ENCODE assay signal across 18 cellular contexts in genomic region chr14:67574806-67575205, GRCh38. TPM values are rescaled to one million over a fixed set of nuclear protein-coding genes. Genes with fewer than 3 reads are reported as not detected.
DNase-seq lines count a peak whose midpoint lies in the region; ATAC-seq and TF ChIP-seq lines count a peak whose summit lies in the region.
"Had no signal": no experiment of that assay in that cellular context is flagged by ENCODE, and none has a peak within 500 bp of the region (broad histone marks: within the 10 kb centered on the region; RNA-seq: fewer than 3 reads in every experiment).

No MANE protein-coding gene starts in this region.

- no peaks in the 10 kb centered on the region for H3K36me3 Mint-ChIP-seq in chondrocyte (ENCODE audit: low read depth)
- H3K36me3 Mint-ChIP-seq: IgD-negative memory B cell had no signal

- TF ChIP-seq CTCF in chondrocyte (IDR thresholded peaks at IDR 0.05) (no peak), upper lobe of right lung (IDR thresholded peaks at IDR 0.05) (no peak), ovary (IDR thresholded peaks at IDR 0.05) (no peak)

- H3K9me3 ChIP-seq in upper lobe of right lung: no peaks in the 10 kb centered on the region
- H3K9me3 ChIP-seq in ovary: no peaks in the 10 kb centered on the region
- H3K9me3 ChIP-seq: BE2C had no signal

- H3K4me3 ChIP-seq in upper lobe of right lung (no peak overlapping the region), ovary (no peak overlapping the region)

- ATAC-seq in upper lobe of right lung (no peak), HG02759 (IDR thresholded peaks at IDR 0.05; ENCODE audit: unreplicated experiment) (no peak)
- ATAC-seq: HCT116 had no signal

- H3K36me3 ChIP-seq in upper lobe of right lung: no peaks in the 10 kb centered on the region
- no peaks in the 10 kb centered on the region for H3K36me3 ChIP-seq in ovary
- H3K36me3 ChIP-seq: BE2C had no signal

- no peaks in the 10 kb centered on the region for H3K4me1 Mint-ChIP-seq in chondrocyte (ENCODE audit: low read depth)

- H3K27ac ChIP-seq in upper lobe of right lung (no peak overlapping the region), ovary (no peak overlapping the region)

- H3K9me3 Mint-ChIP-seq in chondrocyte (ENCODE audit: low read depth): no peaks in the 10 kb centered on the region
- H3K9me3 Mint-ChIP-seq: CD4-positive, alpha-beta T cell; HFFc6; IgD-negative memory B cell had no signal

- H3K27me3 Mint-ChIP-seq in chondrocyte (ENCODE audit: low read depth): peaks cover 5% of the 10 kb centered on the region
- H3K27me3 Mint-ChIP-seq: CD4-positive, alpha-beta T cell had no signal

- intact Hi-C loops in posterior vena cava (cut with DNase I): loop anchor here in 1 of 2 donors (5.0 kb wide), 2 partner anchors 48 to 148 kb away; no protein-coding TSS in a partner anchor
- intact Hi-C loops in upper lobe of right lung (cut with DNase I): loop anchor here (5.0 kb wide), 1 partner anchor 148 kb away; no protein-coding TSS in a partner anchor
- intact Hi-C loops in ovary (cut with DNase I): loop anchor here in 3 of 4 donors (5.0 to 10.0 kb wide), 3 partner anchors 130 to 150 kb away; partner anchors contain the start of gene RDH12 (in 1 of the 3)

- no peak overlapping the region for H3K4me3 Mint-ChIP-seq in chondrocyte (ENCODE audit: unreplicated experiment)
- H3K4me3 Mint-ChIP-seq: CD4-positive, alpha-beta T cell; HFFc6; IgD-negative memory B cell had no signal

- no peak for TF ChIP-seq EP300 in ovary (IDR thresholded peaks at IDR 0.05)

- no peak overlapping the region for H3K27ac Mint-ChIP-seq in chondrocyte (ENCODE audit: unreplicated experiment)
- H3K27ac Mint-ChIP-seq: CD4-positive, alpha-beta T cell; HFFc6; IgD-negative memory B cell had no signal

- H3K27me3 ChIP-seq in upper lobe of right lung (no peaks in the 10 kb centered on the region), ovary (no peaks in the 10 kb centered on the region)
- H3K27me3 ChIP-seq: BE2C had no signal

- 82 to 87% (median 86%) methylated on average over 7 of the region's 7 CpGs for WGBS in ovary, 3 donors

- no peaks in the 10 kb centered on the region for H3K4me1 ChIP-seq in upper lobe of right lung
- no peaks in the 10 kb centered on the region for H3K4me1 ChIP-seq in ovary (ENCODE audit: insufficient read depth)
- H3K4me1 ChIP-seq: BE2C had no signal

- DNase-seq in CD1c-positive myeloid dendritic cell (ENCODE audit: extremely low spot score): peak; percentile 15
- DNase-seq in chondrocyte (ENCODE audit: low spot score): peak; percentile 7
- peak; percentile 47 for DNase-seq in posterior vena cava (ENCODE audit: low spot score)
- peak; percentile 21 for DNase-seq in upper lobe of right lung
- DNase-seq in HuH-7.5 (ENCODE audit: low spot score): no peak
- DNase-seq in ovary: no peak
- DNase-seq: BE2C; C1 segment of cervical spinal cord; CD4-positive, alpha-beta T cell; DMS153; DMS79; GDM1; GOT3; H7; HFFc6 had no signal

- no peak for TF ChIP-seq POLR2A in ovary (IDR thresholded peaks at IDR 0.05)

RNA-seq across cellular contexts. Expression of gene PIGH, which starts 25.3 kb away (rescaled TPM):
- total RNA-seq in chondrocyte (16.3 to 19.0 TPM (median 16.9 TPM) in 3 replicates), posterior vena cava (10 to 100 TPM; 15.4 to 17.3 TPM), upper lobe of right lung (24.2 TPM), ovary (10 to 100 TPM; 21.9 to 32.5 (median 30.2) TPM)
- 10 to 100 TPM; 24.4 to 35.2 TPM for polyA plus RNA-seq in ovary

RNA-seq across cellular contexts. Expression of gene PLEKHH1, which starts 41.7 kb away (rescaled TPM):
- total RNA-seq in chondrocyte (0.65 to 2.8 TPM (median 1.1 TPM) in 3 replicates), posterior vena cava (1 to 10 TPM; 1.4 to 1.8 TPM), upper lobe of right lung (2.3 TPM), ovary (10 to 100 TPM in 1 of 7 donors, 1 to 10 TPM in 5, under 1 TPM in 1; 0.78 to 15.7 (median 3.9) TPM)
- 1 to 10 TPM; 2.0 to 6.8 TPM for polyA plus RNA-seq in ovary
- polyA plus RNA-seq: IgD-negative memory B cell had no signal

RNA-seq across cellular contexts. Expression of gene ARG2, which starts 44.9 kb away (rescaled TPM):
- 2.8 to 11.1 TPM (median 10.9 TPM) in 3 replicates for total RNA-seq in chondrocyte
- total RNA-seq in posterior vena cava: 1 to 10 TPM; 1.9 to 5.1 TPM
- total RNA-seq in upper lobe of right lung: 2.0 TPM
- total RNA-seq in ovary: 10 to 100 TPM in 4 of 7 donors, 1 to 10 TPM in 3; 1.4 to 33.7 (median 10.5) TPM
- 1 to 10 TPM; 2.9 to 3.9 TPM for polyA plus RNA-seq in ovary

Comparison
In these comparisons a context has a peak if more than half of its experiments do, and no peak if none do; other contexts are left out.
1. DNase-seq: peak in CD1c-positive myeloid dendritic cell (single experiment), chondrocyte (single experiment), posterior vena cava (single experiment) and upper lobe of right lung (single experiment); none in HuH-7.5 (single experiment) and ovary (0 of 5).